1 cellular context compared by ENCODE assay signal in genomic region chr12:52082988-52083637, GRCh38.
TF ChIP-seq lines count a peak whose summit lies in the region.

No MANE protein-coding gene starts in this region.

TF ChIP-seq in HepG2, 621 proteins besides CTCF, POLR2A, EP300 and RAD21 (continued from another document and continues in another):
- TF ChIP-seq GRHL1 (CRISPR knock-in tag; conservative IDR thresholded peaks at IDR 0.05) (no peak), POGK (CRISPR knock-in tag; conservative IDR thresholded peaks at IDR 0.05) (no peak), HNF1A (IDR thresholded peaks at IDR 0.05; ENCODE audit: low read depth) (no peak), HNF1A (CRISPR knock-in tag; IDR thresholded peaks at IDR 0.05; ENCODE audit: borderline replicate concordance) (no peak), KAT7 (CRISPR knock-in tag; IDR thresholded peaks at IDR 0.05; ENCODE audit: borderline replicate concordance) (no peak), ZFP62 (CRISPR knock-in tag; IDR thresholded peaks at IDR 0.05) (no peak), NFE2L1 (CRISPR knock-in tag; IDR thresholded peaks at IDR 0.05; ENCODE audit: borderline replicate concordance) (no peak), PRDM10 (CRISPR knock-in tag; IDR thresholded peaks at IDR 0.05; ENCODE audit: low read depth) (no peak; the same call in 1 of the 2 replicates), ZKSCAN5 (CRISPR knock-in tag; IDR thresholded peaks at IDR 0.05) (no peak), NPAS2 (CRISPR knock-in tag; IDR thresholded peaks at IDR 0.05; ENCODE audit: borderline replicate concordance) (no peak), ESRRA (CRISPR knock-in tag; IDR thresholded peaks at IDR 0.05; ENCODE audit: low read depth) (no peak), SMAD3 (CRISPR knock-in tag; IDR thresholded peaks at IDR 0.05) (no peak), HBP1 (CRISPR knock-in tag; IDR thresholded peaks at IDR 0.05; ENCODE audit: low read depth) (0 out of 2 replicates have a peak, but pooled peaks have one; percentile 0), MTF1 (CRISPR knock-in tag; IDR thresholded peaks at IDR 0.05) (no peak), SP5 (CRISPR knock-in tag; IDR thresholded peaks at IDR 0.05; ENCODE audit: borderline replicate concordance, low read depth) (no peak), ZNF768 (CRISPR knock-in tag; IDR thresholded peaks at IDR 0.05) (no peak; the same call in 1 of the 2 replicates), TCF7 (IDR thresholded peaks at IDR 0.05; ENCODE audit: low read depth) (no peak), ZNF276 (CRISPR knock-in tag; IDR thresholded peaks at IDR 0.05; ENCODE audit: low read depth) (no peak), KLF15 (CRISPR knock-in tag; IDR thresholded peaks at IDR 0.05; ENCODE audit: borderline replicate concordance) (no peak), ZNF33B (CRISPR knock-in tag; IDR thresholded peaks at IDR 0.05) (no peak), HNF1B (CRISPR knock-in tag; IDR thresholded peaks at IDR 0.05) (peak; percentile 42; the same call in 1 of the 2 replicates), E2F5 (CRISPR knock-in tag; conservative IDR thresholded peaks at IDR 0.05) (no peak), ZNF713 (CRISPR knock-in tag; IDR thresholded peaks at IDR 0.05) (no peak), ZBTB46 (CRISPR knock-in tag; IDR thresholded peaks at IDR 0.05; ENCODE audit: borderline replicate concordance) (no peak), ZNF558 (CRISPR knock-in tag; IDR thresholded peaks at IDR 0.05; ENCODE audit: borderline replicate concordance) (no peak), BRD4 (CRISPR knock-in tag; IDR thresholded peaks at IDR 0.05) (no peak), ZFX (CRISPR knock-in tag; IDR thresholded peaks at IDR 0.05; ENCODE audit: low read depth) (peak; percentile 38), RFX3 (CRISPR knock-in tag; IDR thresholded peaks at IDR 0.05) (no peak), HCFC1 (IDR thresholded peaks at IDR 0.05; ENCODE audit: low read depth, low read length) (no peak), FLYWCH1 (CRISPR knock-in tag; IDR thresholded peaks at IDR 0.05) (no peak), ZFP36L2 (CRISPR knock-in tag; IDR thresholded peaks at IDR 0.05) (no peak), SALL1 (CRISPR knock-in tag; IDR thresholded peaks at IDR 0.05) (peak; percentile 63), ARNT (IDR thresholded peaks at IDR 0.05) (no peak), ZNF549 (CRISPR knock-in tag; IDR thresholded peaks at IDR 0.05) (no peak), ZNF7 (CRISPR knock-in tag; IDR thresholded peaks at IDR 0.05) (no peak), RORA (CRISPR knock-in tag; IDR thresholded peaks at IDR 0.05) (no peak), ZNF597 (CRISPR knock-in tag; IDR thresholded peaks at IDR 0.05) (no peak)
